ENCODE assay signal across 1 cellular context in genomic region chr10:22308390-22308789, GRCh38.
TF ChIP-seq lines count a peak whose summit lies in the region.

No MANE protein-coding gene starts in this region.

TF ChIP-seq in HepG2, 621 proteins besides CTCF, POLR2A, EP300 and RAD21:
- TF ChIP-seq TCF12 (IDR thresholded peaks at IDR 0.05) (no peak), TCF12 (CRISPR knock-in tag; IDR thresholded peaks at IDR 0.05) (no peak), CREB1 (IDR thresholded peaks at IDR 0.05) (0 out of 2 replicates have a peak, but pooled peaks have one; percentile 9), CREB1 (CRISPR knock-in tag; IDR thresholded peaks at IDR 0.05) (no peak)
